In the genomic region with DNA sequence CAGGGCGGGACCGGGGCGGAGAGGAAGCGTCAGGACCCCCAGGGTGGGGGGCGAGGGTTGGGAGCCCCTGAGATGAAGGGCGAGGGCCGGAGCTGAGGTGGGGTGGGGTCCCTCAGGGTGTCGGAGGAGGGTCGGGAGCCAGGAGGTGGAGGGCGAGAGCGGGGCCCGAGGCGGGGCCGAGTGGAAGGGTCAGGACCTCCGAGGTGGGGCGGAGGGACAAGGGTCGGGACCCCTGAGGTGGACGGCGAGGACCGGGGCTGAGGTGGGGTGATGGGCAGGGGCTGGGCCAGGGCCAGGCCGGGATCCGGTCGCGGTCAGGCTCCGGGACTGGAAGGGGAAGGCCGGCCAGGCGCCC, we compare ENCODE assay signal across 9 cellular contexts. TPM values are rescaled to one million over a fixed set of nuclear protein-coding genes. Genes with fewer than 3 reads are reported as not detected.
DNase-seq lines count a peak whose midpoint lies in the region; ATAC-seq and TF ChIP-seq lines count a peak whose summit lies in the region.
"Had no signal": no experiment of that assay in that cellular context is flagged by ENCODE, and none has a peak within 500 bp of the region (broad histone marks: within the 10 kb centered on the region; RNA-seq: fewer than 3 reads in every experiment).

No MANE protein-coding gene starts in this region.

- in situ Hi-C loops in GM13976 (cut with MboI; ENCODE audit: low sequenced_read_pairs, unreplicated experiment): no loop called here

- intact Hi-C loops in dorsolateral prefrontal cortex (cut with DNase I): no loop called here

- H3K4me3 ChIP-seq in ACC112 (ENCODE audit: low read depth, low read length): peak overlapping the region; percentile 89; the same call in 1 of the 2 replicates
- H3K4me3 ChIP-seq in MG63: peak overlapping the region; percentile 63
- H3K4me3 ChIP-seq in dorsolateral prefrontal cortex: peak overlapping the region in 55 of 59 donors; percentile 32 to 68 (median 55)
- peak overlapping the region; percentile 12 to 47 for H3K4me3 ChIP-seq in neutrophil (ENCODE audit: low read depth in 1 of 2, low read length in 1 of 2)

- H3K4me1 ChIP-seq in ACC112 (ENCODE audit: control insufficient read depth, insufficient read depth, low read length, unreplicated experiment): no peaks in the 10 kb centered on the region
- H3K4me1 ChIP-seq in neutrophil (ENCODE audit: control insufficient read depth in 1 of 2, insufficient read depth in 1 of 2, low read depth in 1 of 2, low read length in 1 of 2): peaks cover 14 to 15% of the 10 kb centered on the region in 2 experiments

- no peak for ATAC-seq in HG03159 (IDR thresholded peaks at IDR 0.05; ENCODE audit: unreplicated experiment)

- H3K27me3 ChIP-seq in ACC112 (ENCODE audit: insufficient read depth, low read length) (no peaks in the 10 kb centered on the region), MG63 (no peaks in the 10 kb centered on the region), dorsolateral prefrontal cortex (peaks cover 0 to 15% (median 0%) of the 10 kb centered on the region in 45 donors), neutrophil (peaks cover 9% of the 10 kb centered on the region)

- no peaks in the 10 kb centered on the region for H3K79me2 ChIP-seq in ACC112 (ENCODE audit: control insufficient read depth, insufficient read depth, low read length, unreplicated experiment)

- H2AFZ ChIP-seq in ACC112 (ENCODE audit: low read length, unreplicated experiment): peak overlapping the region; percentile 93

- H3K27ac ChIP-seq in ACC112 (ENCODE audit: low read depth, low read length): peak overlapping the region; percentile 80; the same call in 1 of the 2 replicates
- H3K27ac ChIP-seq in dorsolateral prefrontal cortex: no peak overlapping the region
- no peak overlapping the region for H3K27ac ChIP-seq in neutrophil

- no peak for TF ChIP-seq CTCF in dorsolateral prefrontal cortex (IDR thresholded peaks at IDR 0.05 in 54 of 56, conservative IDR thresholded peaks at IDR 0.05 in 2 of 56; ENCODE audit: low read depth in 1 of 56, partially characterized antibody in 56 of 56)
- TF ChIP-seq CTCF in neutrophil (IDR thresholded peaks at IDR 0.05): no peak
- TF ChIP-seq CTCF in GM13976 (IDR thresholded peaks at IDR 0.05; ENCODE audit: borderline replicate concordance, control extremely low read depth, extremely low read depth, insufficient read depth, missing control alignments): no peak

- DNase-seq in MG63: no peak
- peak in 1 of 10 donors; percentile 40 for DNase-seq in dorsolateral prefrontal cortex
- DNase-seq in NCI-H1694 treated with DMSO at 0.1 percent for 48 hours (lab: John Stamatoyannopoulos, UW): no peak
- DNase-seq in NCI-H526 (lab: John Stamatoyannopoulos, UW): no peak
- no peak for DNase-seq in GM13976 (ENCODE audit: low spot score)

- no peaks in the 10 kb centered on the region for H3K36me3 ChIP-seq in ACC112 (ENCODE audit: insufficient read depth, low read length)
- no peaks in the 10 kb centered on the region; the same call in 1 of the 2 replicates for H3K36me3 ChIP-seq in MG63
- peaks cover under 1% of the 10 kb centered on the region for H3K36me3 ChIP-seq in neutrophil

- H3K9me3 ChIP-seq in MG63: no peaks in the 10 kb centered on the region
- no peaks in the 10 kb centered on the region for H3K9me3 ChIP-seq in neutrophil

RNA-seq across cellular contexts. Expression of a gene that starts 0.4 kb away (rescaled TPM):
- total RNA-seq in MG63 (2014; rRNA removed; shearing (Covaris generic); ENCODE audit: low replicate concordance): not detected in 2 replicates
- under 1 TPM in 24 of 120 experiments, not detected in 96; 0.10 to 0.46 (median 0.15) TPM for total RNA-seq in dorsolateral prefrontal cortex
- total RNA-seq: mucosa of gallbladder had no signal

RNA-seq across cellular contexts. Expression of a gene that starts 0.5 kb away (rescaled TPM):
- total RNA-seq in MG63 (2014; rRNA removed; shearing (Covaris generic); ENCODE audit: low replicate concordance): 0.56 TPM in 1 of 2 replicates, not detected in the other
- 1 to 10 TPM in 113 of 120 experiments, under 1 TPM in 4, not detected in 3; 0.36 to 7.4 (median 2.7) TPM for total RNA-seq in dorsolateral prefrontal cortex

Comparison
In these comparisons a context has a peak if more than half of its experiments do, and no peak if none do; other contexts are left out.
1. H3K4me3 ChIP-seq: peak in every context shown above with its lines; median percentile 89 in ACC112; 63 in MG63; 55 in dorsolateral prefrontal cortex; 30 in neutrophil.